21 cellular contexts compared by ENCODE assay signal in the genomic region with DNA sequence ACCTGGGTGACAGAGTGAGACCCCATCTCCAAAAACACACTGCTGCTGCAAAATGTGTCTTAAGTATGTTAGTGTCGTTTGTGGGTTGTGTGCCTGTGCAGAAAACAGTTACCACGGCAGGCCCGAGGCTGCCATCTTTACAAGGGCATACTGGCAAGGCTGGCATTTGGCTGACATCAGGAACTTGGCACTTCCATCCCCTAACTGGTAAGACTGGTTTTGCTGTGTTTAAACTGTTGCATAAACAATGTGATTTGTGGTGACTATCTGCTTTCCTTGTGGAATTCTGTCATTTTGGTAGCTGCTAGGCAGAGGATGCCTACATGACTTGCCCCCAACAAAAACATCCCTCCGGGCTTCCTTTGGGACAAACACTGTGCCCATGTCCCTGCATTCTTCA. TPM values are rescaled to one million over a fixed set of nuclear protein-coding genes. Genes with fewer than 3 reads are reported as not detected.
A peak's percentile ranks its signal among the peaks of the same experiment; 100 is the strongest.
DNase-seq lines count a peak whose midpoint lies in the region; FAIRE-seq and TF ChIP-seq lines count a peak whose summit lies in the region.
"Had no signal": no experiment of that assay in that cellular context is flagged by ENCODE, and none has a peak within 500 bp of the region (broad histone marks: within the 10 kb centered on the region; RNA-seq: fewer than 3 reads in every experiment).

No MANE protein-coding gene starts in this region.

- no peak overlapping the region for H3K27ac ChIP-seq in RWPE1
- H3K27ac ChIP-seq: WERI-Rb-1 had no signal

- TF ChIP-seq CTCF in RWPE1 (conservative IDR thresholded peaks at IDR 0.05; ENCODE audit: low read depth) (no peak), osteocyte (IDR thresholded peaks at IDR 0.05) (no peak)

- no peaks in the 10 kb centered on the region for H3K27me3 Mint-ChIP-seq in osteocyte (ENCODE audit: unreplicated experiment)

- no peak for TF ChIP-seq POLR2A in H54 (IDR thresholded peaks at IDR 0.05; ENCODE audit: low read depth, low read length)

- peak; percentile 22 for DNase-seq in SIG-M5 treated with dmso at 0.1 percent for 504 hours (lab: John Stamatoyannopoulos, UW; ENCODE audit: unreplicated experiment)
- no peak for DNase-seq in SIG-M5 (lab: John Stamatoyannopoulos, UW)
- peak; percentile 30 for DNase-seq in RWPE1 (ENCODE audit: low spot score)
- DNase-seq in kidney tubule cell (ENCODE audit: low spot score): peak; percentile 6
- peak; percentile 59 for DNase-seq in ureter (ENCODE audit: low spot score)
- DNase-seq in A172 (ENCODE audit: low spot score): no peak
- no peak for DNase-seq in osteocyte (ENCODE audit: extremely low spot score, unreplicated experiment)
- no peak for DNase-seq in H54 (ENCODE audit: insufficient read length, low spot score)
- DNase-seq: ACHN; activated naive CD4-positive, alpha-beta T cell; activated T-cell treated with anti-CD3 and anti-CD28 coated beads for 4 hours; amniotic stem cell; caudate nucleus; CD4-positive, CD25-positive, alpha-beta regulatory T cell; DMS79; left ventricle myocardium superior; NCI-H1417 treated with DMSO at 0.1 percent for 48 hours; Right ventricle myocardium superior; stimulated activated CD4-positive, alpha-beta T cell treated with anti-CD3 and anti-CD28 coated beads, Interleukin-4, amount 100 ng/mL, for 24 hours; T-cell; WERI-Rb-1 had no signal

- H3K27ac Mint-ChIP-seq in osteocyte (ENCODE audit: unreplicated experiment): no peak overlapping the region
- H3K27ac Mint-ChIP-seq: CD4-positive, CD25-positive, alpha-beta regulatory T cell; T-cell had no signal

- POLR2A ChIA-PET in RWPE1 (lab: Yijun Ruan, JAX; ENCODE audit: low non-redundant PET): no interaction called here

- no peak for FAIRE-seq in H54 (lab: Jason Lieb, UNC)

- CTCF ChIA-PET in RWPE1 (lab: Yijun Ruan, JAX): interaction anchor here (0.8 kb wide), 1 partner anchor 13 kb away, joined by 3 read pairs; the partner anchor contains the start of gene LRP2BP

- peaks cover 13% of the 10 kb centered on the region for H3K9me3 Mint-ChIP-seq in osteocyte (ENCODE audit: unreplicated experiment)

- peaks cover 10% of the 10 kb centered on the region for H3K4me1 Mint-ChIP-seq in osteocyte (ENCODE audit: unreplicated experiment)

- H3K36me3 Mint-ChIP-seq in osteocyte (ENCODE audit: unreplicated experiment): peaks cover 29% of the 10 kb centered on the region

- no peak overlapping the region for H3K4me3 Mint-ChIP-seq in osteocyte (ENCODE audit: unreplicated experiment)
- H3K4me3 Mint-ChIP-seq: CD4-positive, CD25-positive, alpha-beta regulatory T cell; T-cell had no signal

RNA-seq across cellular contexts. Expression of gene LRP2BP, which starts 12.3 kb away (rescaled TPM):
- total RNA-seq in ureter: 2.1 TPM
- 0.34 and 0.55 TPM in 2 replicates for total RNA-seq in A172 (2014; rRNA removed; shearing (Covaris generic))
- 0.31 and 0.59 TPM in 2 replicates for total RNA-seq in osteocyte

RNA-seq across cellular contexts. Expression of gene ANKRD37, which starts 13.2 kb away (rescaled TPM):
- total RNA-seq in ureter (11.9 TPM), osteocyte (4.2 and 5.3 TPM in 2 replicates)
- 25.3 and 47.6 TPM in 2 replicates for total RNA-seq in A172 (2014; rRNA removed; shearing (Covaris generic))

RNA-seq across cellular contexts. Expression of gene UFSP2, which starts 42.3 kb away (rescaled TPM):
- total RNA-seq in ureter (37.3 TPM), osteocyte (26.5 and 28.6 TPM in 2 replicates)
- 46.8 and 52.6 TPM in 2 replicates for total RNA-seq in A172 (2014; rRNA removed; shearing (Covaris generic))

Comparison
In these comparisons a context has a peak if more than half of its experiments do, and no peak if none do; other contexts are left out.
1. DNase-seq: peak in SIG-M5 treated with dmso at 0.1 percent for 504 hours (single experiment), RWPE1 (single experiment), kidney tubule cell (single experiment) and ureter (single experiment); none in SIG-M5 (single experiment), A172 (single experiment), osteocyte (single experiment) and H54 (single experiment).